ENCODE assay signal across 17 cellular contexts in genomic region chr2:8654483-8654882, GRCh38. TPM values are rescaled to one million over a fixed set of nuclear protein-coding genes. Genes with fewer than 3 reads are reported as not detected.
DNase-seq lines count a peak whose midpoint lies in the region; ATAC-seq, FAIRE-seq and TF ChIP-seq lines count a peak whose summit lies in the region.
"Had no signal": no experiment of that assay in that cellular context is flagged by ENCODE, and none has a peak within 500 bp of the region (broad histone marks: within the 10 kb centered on the region; RNA-seq: fewer than 3 reads in every experiment).

No MANE protein-coding gene starts in this region.

- no peak for TF ChIP-seq EP300 in K562 (IDR thresholded peaks at IDR 0.05; ENCODE audit: low read length)
- TF ChIP-seq EP300 in stomach (IDR thresholded peaks at IDR 0.05), result no peak

- no peak overlapping the region for H2AFZ ChIP-seq in K562 (ENCODE audit: low read depth, low read length)

- no peaks in the 10 kb centered on the region for H3K36me3 ChIP-seq in K562 (ENCODE audit: control insufficient read depth, insufficient read depth, low read length)
- no peaks in the 10 kb centered on the region for H3K36me3 ChIP-seq in upper lobe of right lung
- H3K36me3 ChIP-seq in stomach, result no peaks in the 10 kb centered on the region
- H3K36me3 ChIP-seq: BLaER1 treated with 17β-estradiol and CSF1 and Interleukin-3, amounts not matched to agents 10 nM and 100 nM; HAP-1 had no signal

- no peak overlapping the region for H3K27ac ChIP-seq in K562 (ENCODE audit: extremely low read depth, low read depth, low read length)
- no peak overlapping the region for H3K27ac ChIP-seq in upper lobe of right lung
- no peak overlapping the region for H3K27ac ChIP-seq in stomach
- H3K27ac ChIP-seq: BLaER1 treated with 17β-estradiol and CSF1 and Interleukin-3, amounts not matched to agents 10 nM and 100 nM; HL-60 had no signal

- H4K20me1 ChIP-seq in K562 (replicated peaks; ENCODE audit: control insufficient read depth, insufficient read depth, low read length), result no peaks in the 10 kb centered on the region
- H4K20me1 ChIP-seq: BLaER1 treated with 17β-estradiol and CSF1 and Interleukin-3, amounts not matched to agents 10 nM and 100 nM had no signal

- TF ChIP-seq POLR2A in K562 (conservative IDR thresholded peaks at IDR 0.05) (no peak), stomach (IDR thresholded peaks at IDR 0.05) (no peak)

- H3K4me1 ChIP-seq in K562 (replicated peaks in 1 of 2; ENCODE audit: control insufficient read depth in 2 of 2, insufficient read depth in 2 of 2, low read length in 2 of 2) (peaks cover 10 to 15% of the 10 kb centered on the region in 2 experiments; a peak in 4 of 5 replicates), upper lobe of right lung (no peaks in the 10 kb centered on the region), stomach (peaks cover 0 to 8% (median 0%) of the 10 kb centered on the region in 4 donors)
- H3K4me1 ChIP-seq: HAP-1 had no signal

- H3K27me3 ChIP-seq in K562 (ENCODE audit: control insufficient read depth in 2 of 2, insufficient read depth in 2 of 2, low read length in 2 of 2), result peaks cover 0 to 16% of the 10 kb centered on the region in 2 experiments; a peak in 2 of 5 replicates
- H3K27me3 ChIP-seq in upper lobe of right lung, result no peaks in the 10 kb centered on the region
- H3K27me3 ChIP-seq in stomach, result no peaks in the 10 kb centered on the region
- H3K27me3 ChIP-seq: BLaER1 treated with 17β-estradiol and CSF1 and Interleukin-3, amounts not matched to agents 10 nM and 100 nM had no signal

- intact Hi-C loops in cardiac septum (cut with DNase I), result no loop called here
- intact Hi-C loops in left ventricle myocardium superior (cut with micrococcal nuclease), result no loop called here
- intact Hi-C loops in K562 (cut with micrococcal nuclease), result no loop called here
- intact Hi-C loops in upper lobe of right lung (cut with DNase I), result no loop called here
- intact Hi-C loops in stomach (cut with DNase I; ENCODE audit: low total_unique reads), result no loop called here

- H3K4me2 ChIP-seq in K562 (ENCODE audit: insufficient read depth, low read length), result no peak overlapping the region

- H3K9me3 Mint-ChIP-seq in nephron progenitor cell, result peaks cover 4% of the 10 kb centered on the region
- no peaks in the 10 kb centered on the region for H3K9me3 Mint-ChIP-seq in activated CD8-positive, alpha-beta T cell treated with anti-CD3 and anti-CD28 coated beads, Interleukin-2, amount 10 ng/mL, durations not matched to agents 7 days and 5 days (ENCODE audit: insufficient read depth)
- H3K9me3 Mint-ChIP-seq: CD8-positive, alpha-beta T cell had no signal

- TF ChIP-seq RAD21 in K562 (CRISPR knock-in tag; conservative IDR thresholded peaks at IDR 0.05 in 1 of 2, IDR thresholded peaks at IDR 0.05 in 1 of 2), result no peak

- POLR2A ChIA-PET in K562 (lab: Yijun Ruan, JAX), result no interaction called here
- POLR2A ChIA-PET in activated CD8-positive, alpha-beta T cell treated with anti-CD3 and anti-CD28 coated beads, Interleukin-2, amount 10 ng/mL, durations not matched to agents 7 days and 5 days (lab: Charles Lee), result no interaction called here

- H3K4me3 Mint-ChIP-seq in nephron progenitor cell, result no peak overlapping the region
- no peak overlapping the region for H3K4me3 Mint-ChIP-seq in activated CD8-positive, alpha-beta T cell treated with anti-CD3 and anti-CD28 coated beads, Interleukin-2, amount 10 ng/mL, durations not matched to agents 7 days and 5 days
- H3K4me3 Mint-ChIP-seq: CD8-positive, alpha-beta T cell had no signal

- H3K9ac ChIP-seq in K562 (ENCODE audit: insufficient read depth in 1 of 2, low read depth in 2 of 2, low read length in 2 of 2), result no peak overlapping the region
- H3K9ac ChIP-seq: BLaER1 treated with 17β-estradiol and CSF1 and Interleukin-3, amounts not matched to agents 10 nM and 100 nM had no signal

- H3K27ac Mint-ChIP-seq in nephron progenitor cell, result peak overlapping the region; percentile 95
- H3K27ac Mint-ChIP-seq in activated CD8-positive, alpha-beta T cell treated with anti-CD3 and anti-CD28 coated beads, Interleukin-2, amount 10 ng/mL, durations not matched to agents 7 days and 5 days, result no peak overlapping the region
- H3K27ac Mint-ChIP-seq: CD8-positive, alpha-beta T cell had no signal

- H3K4me3 ChIP-seq in K562 (no peak overlapping the region), upper lobe of right lung (no peak overlapping the region), stomach (no peak overlapping the region)
- H3K4me3 ChIP-seq: BLaER1 treated with 17β-estradiol and CSF1 and Interleukin-3, amounts not matched to agents 10 nM and 100 nM; HAP-1 had no signal

- peaks cover 9% of the 10 kb centered on the region for H3K27me3 Mint-ChIP-seq in nephron progenitor cell (ENCODE audit: low read depth, poor library complexity)
- peaks cover 12% of the 10 kb centered on the region for H3K27me3 Mint-ChIP-seq in activated CD8-positive, alpha-beta T cell treated with anti-CD3 and anti-CD28 coated beads, Interleukin-2, amount 10 ng/mL, durations not matched to agents 7 days and 5 days (ENCODE audit: low read depth)

- no peaks in the 10 kb centered on the region for H3K9me1 ChIP-seq in K562 (ENCODE audit: control insufficient read depth, insufficient read depth, low read length)

- H3K9me3 ChIP-seq in K562 (replicated peaks; ENCODE audit: control insufficient read depth, insufficient read depth, low read depth, low read length) (no peaks in the 10 kb centered on the region), upper lobe of right lung (no peaks in the 10 kb centered on the region), stomach (no peaks in the 10 kb centered on the region)
- H3K9me3 ChIP-seq: BLaER1 treated with 17β-estradiol and CSF1 and Interleukin-3, amounts not matched to agents 10 nM and 100 nM; HAP-1 had no signal

- FAIRE-seq in K562 (lab: Jason Lieb, UNC), result no peak

- no peaks in the 10 kb centered on the region for H3K79me2 ChIP-seq in K562 (ENCODE audit: control insufficient read depth, insufficient read depth, low read length)

- CTCF ChIA-PET in K562 (lab: Yijun Ruan, JAX; ENCODE audit: low intra/inter-chr PET ratio), result no interaction called here
- CTCF ChIA-PET in activated CD8-positive, alpha-beta T cell treated with anti-CD3 and anti-CD28 coated beads, Interleukin-2, amount 10 ng/mL, durations not matched to agents 7 days and 5 days (lab: Charles Lee), result no interaction called here

- H3K36me3 Mint-ChIP-seq in nephron progenitor cell (ENCODE audit: low read depth), result no peaks in the 10 kb centered on the region
- H3K36me3 Mint-ChIP-seq in activated CD8-positive, alpha-beta T cell treated with anti-CD3 and anti-CD28 coated beads, Interleukin-2, amount 10 ng/mL, durations not matched to agents 7 days and 5 days (ENCODE audit: low read depth), result no peaks in the 10 kb centered on the region
- H3K36me3 Mint-ChIP-seq: CD8-positive, alpha-beta T cell had no signal

- in situ Hi-C loops in K562 (cut with MboI), result no loop called here

- ATAC-seq in left ventricle myocardium superior (no peak), K562 (no peak), upper lobe of right lung (no peak), HG03342 (IDR thresholded peaks at IDR 0.05; ENCODE audit: unreplicated experiment) (no peak)
- ATAC-seq in activated CD8-positive, alpha-beta T cell treated with anti-CD3 and anti-CD28 coated beads, Interleukin-2, amount 10 ng/mL, durations not matched to agents 7 days and 5 days, result no peak
- ATAC-seq: CD8-positive, alpha-beta T cell had no signal

- H3K4me1 Mint-ChIP-seq in nephron progenitor cell, result peaks cover 68% of the 10 kb centered on the region
- H3K4me1 Mint-ChIP-seq in activated CD8-positive, alpha-beta T cell treated with anti-CD3 and anti-CD28 coated beads, Interleukin-2, amount 10 ng/mL, durations not matched to agents 7 days and 5 days (ENCODE audit: low read depth), result peaks cover 26% of the 10 kb centered on the region

- TF ChIP-seq CTCF in K562 (IDR thresholded peaks at IDR 0.05 in 2 of 3, conservative IDR thresholded peaks at IDR 0.05 in 1 of 3; ENCODE audit: insufficient read depth in 2 of 3, low read depth in 1 of 3, low read length in 3 of 3) (no peak), nephron progenitor cell (IDR thresholded peaks at IDR 0.05) (no peak), upper lobe of right lung (IDR thresholded peaks at IDR 0.05) (no peak), stomach (IDR thresholded peaks at IDR 0.05) (no peak)

- DNase-seq in cardiac septum (ENCODE audit: low spot score) (peak; percentile 19), left ventricle myocardium superior (no peak), K562 (ENCODE audit: extremely low read depth in 1 of 4, low spot score in 3 of 4) (no peak), nephron progenitor cell (no peak), upper lobe of right lung (peak; percentile 11), stomach (no peak)
- DNase-seq in activated CD8-positive, alpha-beta T cell treated with anti-CD3 and anti-CD28 coated beads, Interleukin-2, amount 10 ng/mL, durations not matched to agents 7 days and 5 days, result no peak
- DNase-seq: 8988T; Calu3; CD8-positive, alpha-beta T cell; DMS79 treated with DMSO at 0.1 percent for 48 hours; GF-D8; IMR-90 had no signal

- no TSS peak for BruUV-seq in K562 (replicated peaks; lab: Mats Ljungman, UMichigan)

TF ChIP-seq in K562, 482 proteins besides CTCF, POLR2A, EP300 and RAD21 (continues in another document):
- TF ChIP-seq PPARD (CRISPR knock-in tag; IDR thresholded peaks at IDR 0.05), result no peak
- TF ChIP-seq ZNF24 (IDR thresholded peaks at IDR 0.05), result no peak

RNA-seq across cellular contexts. Expression of gene ID2, which starts 27.4 kb away (rescaled TPM):
- total RNA-seq in cardiac septum (35.1 TPM), left ventricle myocardium superior (30.0 TPM), K562 (2014; rRNA removed) (11.3 and 16.6 TPM in 2 replicates), K562 (2014; rRNA removed; fragmentation: Illumina TruSeq; extraction: Trizol) (9.3 and 11.0 TPM in 2 replicates), K562 (2015; rRNA removed; fragmentation: Illumina TruSeq; extraction: Trizol) (6.2 and 8.0 TPM in 2 replicates), K562 (2021) (8.3 and 11.1 TPM in 2 replicates), upper lobe of right lung (99.5 TPM), stomach (100 to 1,000 TPM in 4 of 5 donors, 10 to 100 TPM in 1; 89.8 to 255 (median 176) TPM)
- total RNA-seq in K562 (2011; cell fraction: chromatin; rRNA removed; ENCODE audit: low replicate concordance), result 13.4 and 28.3 TPM in 2 replicates
- total RNA-seq in K562 (2011; cell fraction: nucleolus; rRNA removed), result 27.2 and 33.5 TPM in 2 replicates
- 24.2 and 26.6 TPM in 2 replicates for total RNA-seq in K562 (2011; cell fraction: nucleoplasm; rRNA removed)
- polyA plus RNA-seq in K562 (2011; rRNA removed) (16.7 and 29.0 TPM in 2 replicates), K562 (2014; fragmentation: Illumina TruSeq; extraction: Trizol) (14.9 and 20.5 TPM in 2 replicates), K562 (2014; fragmentation: Nextera tagmentation; extraction: Ambion mirVana) (10 to 100 TPM; 17.4 to 23.1 TPM), K562 (2014; rRNA removed) (28.8 and 35.7 TPM in 2 replicates), stomach (10 to 100 TPM; 40.6 to 67.2 (median 57.6) TPM)
- polyA plus RNA-seq in K562 (2011; cell fraction: cytosol; rRNA removed), result 22.2 and 66.4 TPM in 2 replicates
- 29.5 and 79.3 TPM in 2 replicates for polyA plus RNA-seq in K562 (2011; cell fraction: nucleus; rRNA removed)
- 20.6 and 22.3 TPM in 2 replicates for polyA plus RNA-seq in K562 (2012)
- 8.8 and 21.6 TPM in 2 replicates for polyA minus RNA-seq in K562 (2011; rRNA and poly(A)+ RNA removed)
- 6.0 and 9.3 TPM in 2 replicates for polyA minus RNA-seq in K562 (2011; cell fraction: cytosol; rRNA and poly(A)+ RNA removed)
- polyA minus RNA-seq in K562 (2011; cell fraction: nucleus; rRNA and poly(A)+ RNA removed), result 38.2 and 39.5 TPM in 2 replicates
- 100 to 1,000 TPM; 257 to 263 TPM for total RNA-seq in activated CD8-positive, alpha-beta T cell treated with anti-CD3 and anti-CD28 coated beads, Interleukin-2, amount 10 ng/mL, durations not matched to agents 7 days and 5 days

Comparison
In these comparisons a context has a peak if more than half of its experiments do, and no peak if none do; other contexts are left out.
1. DNase-seq: peak in cardiac septum (single experiment) and upper lobe of right lung (single experiment); none in left ventricle myocardium superior (single experiment), K562 (0 of 4), nephron progenitor cell (single experiment), stomach (single experiment) and activated CD8-positive, alpha-beta T cell treated with anti-CD3 and anti-CD28 coated beads, Interleukin-2, amount 10 ng/mL, durations not matched to agents 7 days and 5 days (single experiment).